In the genomic region with DNA sequence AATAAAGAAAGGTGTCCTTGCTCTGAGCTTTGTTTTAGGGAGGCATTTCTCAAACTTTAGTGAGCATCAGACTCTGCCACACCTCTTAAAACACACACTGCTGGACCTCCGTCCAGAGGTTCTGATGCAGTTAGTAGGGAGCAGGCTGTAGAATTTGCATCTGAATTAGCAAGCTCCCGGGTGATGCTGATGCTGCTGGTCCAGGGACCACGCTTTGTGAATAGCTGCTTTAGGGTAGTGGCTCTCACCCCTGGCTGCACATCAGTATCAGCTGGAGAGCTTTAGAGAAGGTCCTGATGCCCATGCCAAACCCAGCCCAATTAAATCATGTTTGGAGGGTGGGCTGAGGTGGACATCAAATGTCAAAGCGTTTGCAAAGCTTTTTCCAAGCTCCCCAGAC, we compare ENCODE assay signal across 12 cellular contexts. TPM values are rescaled to one million over a fixed set of nuclear protein-coding genes. Genes with fewer than 3 reads are reported as not detected.
A peak's percentile ranks its signal among the peaks of the same experiment; 100 is the strongest.
DNase-seq lines count a peak whose midpoint lies in the region; ATAC-seq lines count a peak whose summit lies in the region.
"Had no signal": no experiment of that assay in that cellular context is flagged by ENCODE, and none has a peak within 500 bp of the region (broad histone marks: within the 10 kb centered on the region; RNA-seq: fewer than 3 reads in every experiment).

No MANE protein-coding gene starts in this region.

- peak overlapping the region; percentile 69 for H3K4me3 Mint-ChIP-seq in T-helper 1 cell treated with Interleukin-12 subunit alpha and Interleukin-12 subunit beta and Interleukin-4 antibody, amounts not matched to agents 30 μg/mL and 1 μg/mL, for 36 hours
- peak overlapping the region; percentile 67 for H3K4me3 Mint-ChIP-seq in activated naive CD8-positive, alpha-beta T cell treated with anti-CD3 and anti-CD28 coated beads, Interleukin-2, amount 50 U/mL, for 24 hours

- H3K4me1 Mint-ChIP-seq in T-helper 1 cell treated with Interleukin-12 subunit alpha and Interleukin-12 subunit beta and Interleukin-4 antibody, amounts not matched to agents 30 μg/mL and 1 μg/mL, for 36 hours (ENCODE audit: low read depth), result peaks cover 11% of the 10 kb centered on the region
- peaks cover 6% of the 10 kb centered on the region for H3K4me1 Mint-ChIP-seq in activated naive CD8-positive, alpha-beta T cell treated with anti-CD3 and anti-CD28 coated beads, Interleukin-2, amount 50 U/mL, for 24 hours

- WGBS in mesenchymal stem cell, result 49% methylated on average over 3 of the region's 4 CpGs

- H3K9me3 ChIP-seq in mesenchymal stem cell (ENCODE audit: control insufficient read depth, low read length) (peaks cover 4% of the 10 kb centered on the region), subcutaneous abdominal adipose tissue (ENCODE audit: control insufficient read depth in 5 of 5, low read length in 5 of 5) (no peaks in the 10 kb centered on the region)
- H3K9me3 ChIP-seq: transverse colon had no signal

- H2BK15ac ChIP-seq in mesenchymal stem cell (ENCODE audit: low read depth, poor library complexity, severe bottlenecking), result no peak overlapping the region

- no peak overlapping the region for H3K27ac Mint-ChIP-seq in T-helper 1 cell treated with Interleukin-12 subunit alpha and Interleukin-12 subunit beta and Interleukin-4 antibody, amounts not matched to agents 30 μg/mL and 1 μg/mL, for 36 hours
- no peak overlapping the region for H3K27ac Mint-ChIP-seq in activated naive CD8-positive, alpha-beta T cell treated with anti-CD3 and anti-CD28 coated beads, Interleukin-2, amount 50 U/mL, for 24 hours

- H3K14ac ChIP-seq in mesenchymal stem cell (ENCODE audit: low read length in 2 of 2), result no peak overlapping the region

- H3K27me3 Mint-ChIP-seq in T-helper 1 cell treated with Interleukin-12 subunit alpha and Interleukin-12 subunit beta and Interleukin-4 antibody, amounts not matched to agents 30 μg/mL and 1 μg/mL, for 36 hours (ENCODE audit: low read depth), result peaks cover 80% of the 10 kb centered on the region
- peaks cover 60% of the 10 kb centered on the region for H3K27me3 Mint-ChIP-seq in activated naive CD8-positive, alpha-beta T cell treated with anti-CD3 and anti-CD28 coated beads, Interleukin-2, amount 50 U/mL, for 24 hours

- no peak overlapping the region for H3K18ac ChIP-seq in mesenchymal stem cell (ENCODE audit: low read depth in 1 of 2, low read length in 2 of 2)

- H3K36me3 ChIP-seq in mesenchymal stem cell (ENCODE audit: control insufficient read depth in 1 of 2, insufficient read depth in 2 of 2, low read depth in 1 of 2, low read length in 2 of 2), result peaks cover 0 to 12% of the 10 kb centered on the region in 2 experiments
- no peaks in the 10 kb centered on the region for H3K36me3 ChIP-seq in subcutaneous abdominal adipose tissue (ENCODE audit: control insufficient read depth in 5 of 5, insufficient read depth in 5 of 5, low read length in 5 of 5)
- H3K36me3 ChIP-seq: transverse colon, WERI-Rb-1 had no signal

- no peak overlapping the region for H2BK120ac ChIP-seq in mesenchymal stem cell (ENCODE audit: low read depth, low read length)

- no peak for DNase-seq in T-helper 1 cell
- no peak for DNase-seq in activated naive CD8-positive, alpha-beta T cell treated with anti-CD3 and anti-CD28 coated beads, Interleukin-2, amount 50 U/mL, for 24 hours
- DNase-seq in mesenchymal stem cell, result no peak
- DNase-seq in NCI-H446 treated with DMSO at 0.1 percent for 48 hours (lab: John Stamatoyannopoulos, UW), result no peak
- DNase-seq: ACHN, KBM-7, transverse colon had no signal

- H3K9ac ChIP-seq in mesenchymal stem cell (ENCODE audit: low read length), result peak overlapping the region; percentile 85
- H3K9ac ChIP-seq in subcutaneous abdominal adipose tissue (ENCODE audit: low read length in 5 of 5), result peak overlapping the region in 2 of 5 donors; percentile 53 to 66

- H2BK5ac ChIP-seq in mesenchymal stem cell (ENCODE audit: low read depth, low read length, poor library complexity, severe bottlenecking), result no peak overlapping the region

- H4K8ac ChIP-seq in mesenchymal stem cell (ENCODE audit: low read length), result peak overlapping the region; percentile 67

- ATAC-seq in activated naive CD8-positive, alpha-beta T cell treated with anti-CD3 and anti-CD28 coated beads, Interleukin-2, amount 50 U/mL, for 24 hours, result no peak
- no peak for ATAC-seq in GM18867 (IDR thresholded peaks at IDR 0.05; ENCODE audit: unreplicated experiment)
- no peak for ATAC-seq in HG02840 (IDR thresholded peaks at IDR 0.05; ENCODE audit: low FRiP score, unreplicated experiment)

- no peak overlapping the region for H3K4ac ChIP-seq in mesenchymal stem cell (ENCODE audit: low read depth in 1 of 2, low read length in 2 of 2)

- H3K27me3 ChIP-seq in mesenchymal stem cell (ENCODE audit: control insufficient read depth in 1 of 2, insufficient read depth in 1 of 2, low read length in 2 of 2) (peaks cover 0 to 11% of the 10 kb centered on the region in 2 experiments), subcutaneous abdominal adipose tissue (ENCODE audit: control insufficient read depth in 5 of 5, insufficient read depth in 4 of 5, low read length in 5 of 5) (peaks cover 0 to 9% (median 6%) of the 10 kb centered on the region in 5 donors)

- no peak overlapping the region for H4K91ac ChIP-seq in mesenchymal stem cell (ENCODE audit: low read length)

- H3K4me1 ChIP-seq in mesenchymal stem cell (ENCODE audit: control insufficient read depth, insufficient read depth, low read depth, low read length) (no peaks in the 10 kb centered on the region), subcutaneous abdominal adipose tissue (ENCODE audit: control insufficient read depth in 5 of 5, insufficient read depth in 5 of 5, low read length in 5 of 5) (peaks cover 0 to 32% (median 24%) of the 10 kb centered on the region in 5 donors)

- H2AK5ac ChIP-seq in mesenchymal stem cell (ENCODE audit: low read length, severe bottlenecking), result no peak overlapping the region

- H3K4me3 ChIP-seq in mesenchymal stem cell (ENCODE audit: insufficient read depth in 1 of 2, low read depth in 1 of 2, low read length in 2 of 2) (peak overlapping the region in 1 of 2 experiments; percentile 87), subcutaneous abdominal adipose tissue (ENCODE audit: low read depth in 1 of 5, low read length in 5 of 5) (peak overlapping the region in 4 of 5 donors; percentile 72 to 88 (median 81))

- H3K27ac ChIP-seq in mesenchymal stem cell (ENCODE audit: low read length, poor library complexity, severe bottlenecking) (no peak overlapping the region), subcutaneous abdominal adipose tissue (ENCODE audit: low read depth, low read length) (no peak overlapping the region)
- H3K27ac ChIP-seq: WERI-Rb-1 had no signal

- H3K9me3 Mint-ChIP-seq in T-helper 1 cell treated with Interleukin-12 subunit alpha and Interleukin-12 subunit beta and Interleukin-4 antibody, amounts not matched to agents 30 μg/mL and 1 μg/mL, for 36 hours, result no peaks in the 10 kb centered on the region
- no peaks in the 10 kb centered on the region for H3K9me3 Mint-ChIP-seq in activated naive CD8-positive, alpha-beta T cell treated with anti-CD3 and anti-CD28 coated beads, Interleukin-2, amount 50 U/mL, for 24 hours

- H2BK12ac ChIP-seq in mesenchymal stem cell (ENCODE audit: low read length in 2 of 2), result no peak overlapping the region

- H2AFZ ChIP-seq in mesenchymal stem cell (ENCODE audit: low read depth, low read length), result no peak overlapping the region

- no peaks in the 10 kb centered on the region for H3K79me1 ChIP-seq in mesenchymal stem cell (replicated peaks; ENCODE audit: low read length, poor library complexity, severe bottlenecking)

- no peaks in the 10 kb centered on the region for H3K36me3 Mint-ChIP-seq in T-helper 1 cell treated with Interleukin-12 subunit alpha and Interleukin-12 subunit beta and Interleukin-4 antibody, amounts not matched to agents 30 μg/mL and 1 μg/mL, for 36 hours (ENCODE audit: low read depth)
- no peaks in the 10 kb centered on the region for H3K36me3 Mint-ChIP-seq in activated naive CD8-positive, alpha-beta T cell treated with anti-CD3 and anti-CD28 coated beads, Interleukin-2, amount 50 U/mL, for 24 hours (ENCODE audit: low read depth)

- H3K4me2 ChIP-seq in mesenchymal stem cell (ENCODE audit: low read length, poor library complexity, severe bottlenecking), result no peak overlapping the region

- no peak overlapping the region for H3K23ac ChIP-seq in mesenchymal stem cell (ENCODE audit: low read length in 2 of 2)

RNA-seq across cellular contexts. Expression of a gene that starts 3.6 kb away (rescaled TPM):
- polyA plus RNA-seq in mesenchymal stem cell (2013, experiment 1 of 2), result 0.01 TPM
- polyA plus RNA-seq in mesenchymal stem cell (2013, experiment 2 of 2), result 0.04 TPM
